ENCODE assay signal across 8 cellular contexts in genomic region chr6:150418825-150419594, GRCh38. TPM values are rescaled to one million over a fixed set of nuclear protein-coding genes. Genes with fewer than 3 reads are reported as not detected.
DNase-seq lines count a peak whose midpoint lies in the region; ATAC-seq and TF ChIP-seq lines count a peak whose summit lies in the region.

No MANE protein-coding gene starts in this region.

- H3K27ac ChIP-seq in subcutaneous abdominal adipose tissue (ENCODE audit: low read depth, low read length) = peak overlapping the region; percentile 77

- H3K9ac ChIP-seq in subcutaneous abdominal adipose tissue (ENCODE audit: low read length in 5 of 5) = peak overlapping the region in 4 of 5 donors; percentile 53 to 66 (median 60)

- H3K4me3 Mint-ChIP-seq in activated T-cell treated with anti-CD3 and anti-CD28 coated beads, Interleukin-2, amount 50 U/mL, for 72 hours = peak overlapping the region; percentile 71 to 93
- peak overlapping the region; percentile 71 for H3K4me3 Mint-ChIP-seq in natural killer cell treated with Interleukin-12 subunit alpha and Interleukin-12 subunit beta and Interleukin-15 and Interleukin-18, amount 100 ng/mL, for 72 hours

- peaks cover 25% of the 10 kb centered on the region for H3K27me3 Mint-ChIP-seq in activated T-cell treated with anti-CD3 and anti-CD28 coated beads, Interleukin-2, amount 50 U/mL, for 72 hours (ENCODE audit: low read depth)
- H3K27me3 Mint-ChIP-seq in natural killer cell treated with Interleukin-12 subunit alpha and Interleukin-12 subunit beta and Interleukin-15 and Interleukin-18, amount 100 ng/mL, for 72 hours = peaks cover 25 to 33% of the 10 kb centered on the region in 2 donors

- H3K36me3 ChIP-seq in subcutaneous abdominal adipose tissue (ENCODE audit: control insufficient read depth in 5 of 5, insufficient read depth in 5 of 5, low read length in 5 of 5) = no peaks in the 10 kb centered on the region

- peaks cover 39% of the 10 kb centered on the region for H3K4me1 Mint-ChIP-seq in activated T-cell treated with anti-CD3 and anti-CD28 coated beads, Interleukin-2, amount 50 U/mL, for 72 hours (ENCODE audit: low read depth)
- peaks cover 20 to 27% of the 10 kb centered on the region in 2 donors for H3K4me1 Mint-ChIP-seq in natural killer cell treated with Interleukin-12 subunit alpha and Interleukin-12 subunit beta and Interleukin-15 and Interleukin-18, amount 100 ng/mL, for 72 hours (ENCODE audit: low read depth in 2 of 2)

- H3K36me3 Mint-ChIP-seq in activated T-cell treated with anti-CD3 and anti-CD28 coated beads, Interleukin-2, amount 50 U/mL, for 72 hours (ENCODE audit: insufficient read depth in 2 of 2) = peaks cover 2 to 13% of the 10 kb centered on the region in 2 donors
- H3K36me3 Mint-ChIP-seq in natural killer cell treated with Interleukin-12 subunit alpha and Interleukin-12 subunit beta and Interleukin-15 and Interleukin-18, amount 100 ng/mL, for 72 hours = no peaks in the 10 kb centered on the region

- H3K4me3 ChIP-seq in AG09309 (ENCODE audit: control insufficient read depth, low read depth, low read length) (peak overlapping the region; percentile 35), subcutaneous abdominal adipose tissue (ENCODE audit: low read depth in 1 of 5, low read length in 5 of 5) (peak overlapping the region; percentile 47 to 68 (median 54))

- peaks cover 2 to 5% of the 10 kb centered on the region in 2 donors for H3K9me3 Mint-ChIP-seq in activated T-cell treated with anti-CD3 and anti-CD28 coated beads, Interleukin-2, amount 50 U/mL, for 72 hours
- peaks cover 5% of the 10 kb centered on the region for H3K9me3 Mint-ChIP-seq in natural killer cell treated with Interleukin-12 subunit alpha and Interleukin-12 subunit beta and Interleukin-15 and Interleukin-18, amount 100 ng/mL, for 72 hours

- peak overlapping the region; percentile 98 for H3K27ac Mint-ChIP-seq in activated T-cell treated with anti-CD3 and anti-CD28 coated beads, Interleukin-2, amount 50 U/mL, for 72 hours
- H3K27ac Mint-ChIP-seq in natural killer cell treated with Interleukin-12 subunit alpha and Interleukin-12 subunit beta and Interleukin-15 and Interleukin-18, amount 100 ng/mL, for 72 hours = peak overlapping the region; percentile 0 to 72

- peak; percentile 27 for ATAC-seq in GM19438 (IDR thresholded peaks at IDR 0.05; ENCODE audit: low read depth, unreplicated experiment)
- peak; percentile 27 to 29 for ATAC-seq in activated T-cell treated with anti-CD3 and anti-CD28 coated beads, Interleukin-2, amount 50 U/mL, for 72 hours (replicated peaks in 1 of 2)
- peak; percentile 52 to 63 for ATAC-seq in natural killer cell treated with Interleukin-12 subunit alpha and Interleukin-12 subunit beta and Interleukin-15 and Interleukin-18, amount 100 ng/mL, for 72 hours
- no peak for ATAC-seq in HG02571 (IDR thresholded peaks at IDR 0.05; ENCODE audit: unreplicated experiment)

- DNase-seq in AG09309 (ENCODE audit: low read depth) (no peak), NOMO-1 treated with DMSO at 0.1 percent for 48 hours (lab: John Stamatoyannopoulos, UW; ENCODE audit: unreplicated experiment) (peak; percentile 58), fibroblast of gingiva (ENCODE audit: low read depth) (peak; percentile 43)
- peak; percentile 61 to 67 for DNase-seq in activated T-cell treated with anti-CD3 and anti-CD28 coated beads, Interleukin-2, amount 50 U/mL, for 72 hours
- DNase-seq in natural killer cell treated with Interleukin-12 subunit alpha and Interleukin-12 subunit beta and Interleukin-15 and Interleukin-18, amount 100 ng/mL, for 72 hours (ENCODE audit: low spot score) = no peak

- peaks cover 0 to 17% (median 8%) of the 10 kb centered on the region in 5 donors for H3K4me1 ChIP-seq in subcutaneous abdominal adipose tissue (ENCODE audit: control insufficient read depth in 5 of 5, insufficient read depth in 5 of 5, low read length in 5 of 5)

- H3K9me3 ChIP-seq in subcutaneous abdominal adipose tissue (ENCODE audit: control insufficient read depth in 5 of 5, low read length in 5 of 5) = peaks cover 0 to 3% (median 0%) of the 10 kb centered on the region in 5 donors

- TF ChIP-seq CTCF in AG09309 (IDR thresholded peaks at IDR 0.05; ENCODE audit: control insufficient read depth, insufficient read depth, low read depth, low read length, missing control alignments) = peak; percentile 76

- H3K27me3 ChIP-seq in subcutaneous abdominal adipose tissue (ENCODE audit: control insufficient read depth in 5 of 5, insufficient read depth in 4 of 5, low read length in 5 of 5) = peaks cover 0 to 3% (median 0%) of the 10 kb centered on the region in 5 donors

RNA-seq across cellular contexts. Expression of gene IYD, which starts 50.2 kb away (rescaled TPM):
- not detected for total RNA-seq in activated T-cell treated with anti-CD3 and anti-CD28 coated beads, Interleukin-2, amount 50 U/mL, for 72 hours
- total RNA-seq in natural killer cell treated with Interleukin-12 subunit alpha and Interleukin-12 subunit beta and Interleukin-15 and Interleukin-18, amount 100 ng/mL, for 72 hours = not detected

Comparison
In these comparisons a context has a peak if more than half of its experiments do, and no peak if none do; other contexts are left out.
1. DNase-seq: peak in NOMO-1 treated with DMSO at 0.1 percent for 48 hours (single experiment), activated T-cell treated with anti-CD3 and anti-CD28 coated beads, Interleukin-2, amount 50 U/mL, for 72 hours (2 of 2) and fibroblast of gingiva (single experiment); none in AG09309 (single experiment) and natural killer cell treated with Interleukin-12 subunit alpha and Interleukin-12 subunit beta and Interleukin-15 and Interleukin-18, amount 100 ng/mL, for 72 hours (single experiment).